ENCODE assay signal across 23 cellular contexts in the genomic region with DNA sequence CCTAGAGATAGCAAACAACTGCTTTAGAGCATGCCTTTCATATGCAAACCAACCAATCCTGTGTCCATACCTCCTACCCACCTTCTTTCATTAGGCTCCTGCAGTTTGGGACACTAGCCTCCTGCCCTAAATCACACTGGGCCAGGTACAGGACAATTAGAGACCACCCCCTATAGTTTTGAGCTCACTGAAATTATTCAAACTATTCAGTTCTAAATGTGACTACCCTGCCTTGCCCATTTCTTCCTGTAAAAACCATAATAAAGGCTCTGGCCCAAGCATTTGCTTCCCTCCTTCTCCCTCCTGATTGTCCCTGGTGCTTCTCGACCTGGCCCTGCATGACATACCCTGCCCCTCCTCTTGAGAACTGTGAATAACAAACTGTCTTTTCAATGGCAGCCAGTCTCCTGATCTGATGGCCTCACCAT. TPM values are rescaled to one million over a fixed set of nuclear protein-coding genes. Genes with fewer than 3 reads are reported as not detected.
DNase-seq lines count a peak whose midpoint lies in the region; ATAC-seq, FAIRE-seq and TF ChIP-seq lines count a peak whose summit lies in the region.
"Had no signal": no experiment of that assay in that cellular context is flagged by ENCODE, and none has a peak within 500 bp of the region (broad histone marks: within the 10 kb centered on the region; RNA-seq: fewer than 3 reads in every experiment).

No MANE protein-coding gene starts in this region.

- FAIRE-seq in H1 (lab: Jason Lieb, UNC), result peak; percentile 96
- FAIRE-seq: A204.1, D721Med, GM19239, HTR-8/SVneo had no signal

- H3K4me3 ChIP-seq in H1 (ENCODE audit: extremely low read depth in 1 of 4, insufficient read depth in 2 of 4, low read depth in 3 of 4, low read length in 4 of 4) (peak overlapping the region in 1 of 4 experiments; percentile 15; a peak in 2 of 8 replicates), iPS-20b (ENCODE audit: low read length) (peak overlapping the region; percentile 40; the same call in 1 of the 2 replicates), neuronal stem cell (ENCODE audit: low read length in 2 of 2) (no peak overlapping the region), transverse colon (no peak overlapping the region)
- H3K4me3 ChIP-seq: SJSA1 had no signal

- H4K8ac ChIP-seq in H9 (replicated peaks; ENCODE audit: insufficient read length, low read depth, low read length) (no peak overlapping the region), H1 (ENCODE audit: extremely low read depth, insufficient read depth, low read length) (no peak overlapping the region), neuronal stem cell (ENCODE audit: low read depth, low read length) (no peak overlapping the region)

- H4K91ac ChIP-seq in H9 (ENCODE audit: insufficient read length, low read depth, low read length) (no peak overlapping the region), H1 (replicated peaks; ENCODE audit: insufficient read length, low read length) (no peak overlapping the region), neuronal stem cell (ENCODE audit: low read depth, low read length, poor library complexity) (no peak overlapping the region)

- H3K79me2 ChIP-seq in H9 (ENCODE audit: insufficient read depth, low read length) (no peaks in the 10 kb centered on the region), H1 (ENCODE audit: control insufficient read depth in 1 of 2, insufficient read depth in 2 of 2, low read length in 2 of 2) (no peaks in the 10 kb centered on the region)

- H3K14ac ChIP-seq in H9 (ENCODE audit: insufficient read depth, low read length) (no peak overlapping the region), H1 (ENCODE audit: insufficient read length) (no peak overlapping the region), neuronal stem cell (ENCODE audit: low read length) (no peak overlapping the region)

- H3K36me3 Mint-ChIP-seq in H9 (ENCODE audit: insufficient read depth in 1 of 3, low read depth in 3 of 3), result peaks cover 0 to 13% (median 0%) of the 10 kb centered on the region in 3 experiments; a peak in 2 of 7 replicates

- H3K9me3 ChIP-seq in H9 (ENCODE audit: control insufficient read depth, low read depth, low read length), result no peaks in the 10 kb centered on the region
- H3K9me3 ChIP-seq in H1 (ENCODE audit: insufficient read depth in 2 of 2, low read depth in 1 of 2, low read length in 1 of 2), result no peaks in the 10 kb centered on the region
- H3K9me3 ChIP-seq in iPS-20b (ENCODE audit: insufficient read depth, low read depth, low read length), result no peaks in the 10 kb centered on the region
- no peaks in the 10 kb centered on the region for H3K9me3 ChIP-seq in neuronal stem cell (replicated peaks in 1 of 2; ENCODE audit: control insufficient read depth in 2 of 2, insufficient read depth in 1 of 2, low read depth in 1 of 2, low read length in 2 of 2)
- no peaks in the 10 kb centered on the region for H3K9me3 ChIP-seq in transverse colon
- H3K9me3 ChIP-seq: SJSA1 had no signal

- no peak overlapping the region for H3K27ac ChIP-seq in H9 (ENCODE audit: insufficient read length, low read depth, low read length)
- no peak overlapping the region for H3K27ac ChIP-seq in H1 (ENCODE audit: low read depth, low read length)
- H3K27ac ChIP-seq in iPS-20b (ENCODE audit: low read length), result peak overlapping the region; percentile 41
- H3K27ac ChIP-seq in neuronal stem cell (replicated peaks; ENCODE audit: low read length), result peak overlapping the region; percentile 44
- no peak overlapping the region for H3K27ac ChIP-seq in transverse colon
- H3K27ac ChIP-seq: C4-2B, SJSA1 had no signal

- H2BK20ac ChIP-seq in H9 (ENCODE audit: low read depth, low read length, poor library complexity, severe bottlenecking) (no peak overlapping the region), H1 (ENCODE audit: low read length) (no peak overlapping the region)

- peaks cover 16% of the 10 kb centered on the region for H3K27me3 Mint-ChIP-seq in H9 (ENCODE audit: low read depth)

- no peak overlapping the region for H3K56ac ChIP-seq in H9 (ENCODE audit: insufficient read length, low read depth, low read length)
- no peak overlapping the region for H3K56ac ChIP-seq in H1 (replicated peaks; ENCODE audit: insufficient read length, low read depth, low read length)

- H3K18ac ChIP-seq in H9 (ENCODE audit: insufficient read length, low read depth, low read length) (no peak overlapping the region), H1 (ENCODE audit: extremely low read depth, low read length) (no peak overlapping the region; the same call in 1 of the 2 replicates), neuronal stem cell (ENCODE audit: low read length) (no peak overlapping the region)

- no peak overlapping the region for H2BK120ac ChIP-seq in H9 (ENCODE audit: low read depth, low read length, poor library complexity, severe bottlenecking)
- H2BK120ac ChIP-seq in H1 (replicated peaks; ENCODE audit: low read depth, low read length), result no peak overlapping the region
- H2BK120ac ChIP-seq in neuronal stem cell (ENCODE audit: low read depth, low read length), result no peak overlapping the region

- H3K9ac ChIP-seq in H9 (ENCODE audit: extremely low read depth, insufficient read length, low read length), result no peak overlapping the region
- H3K9ac ChIP-seq in H1 (replicated peaks in 1 of 4; ENCODE audit: extremely low read depth in 1 of 4, low read depth in 3 of 4, low read length in 3 of 4), result no peak overlapping the region
- H3K9ac ChIP-seq in iPS-20b (ENCODE audit: low read depth, low read length), result peak overlapping the region; percentile 31; the same call in 1 of the 2 replicates
- H3K9ac ChIP-seq in neuronal stem cell (ENCODE audit: low read depth, low read length, poor library complexity), result no peak overlapping the region

- H3K4me2 ChIP-seq in H9 (ENCODE audit: insufficient read depth, insufficient read length, low read length), result peak overlapping the region; percentile 5
- peak overlapping the region; percentile 54 to 69; a peak in 2 of 4 replicates for H3K4me2 ChIP-seq in H1 (ENCODE audit: insufficient read depth in 1 of 2, low read depth in 2 of 2, low read length in 2 of 2)
- H3K4me2 ChIP-seq in neuronal stem cell (ENCODE audit: insufficient read depth, low read length, poor library complexity, severe bottlenecking), result no peak overlapping the region

- H3K4me3 Mint-ChIP-seq in H9, result peak overlapping the region in 1 of 2 experiments; percentile 30; a peak in 3 of 5 replicates

- H2BK12ac ChIP-seq in H9 (ENCODE audit: insufficient read length, low read depth, low read length), result no peak overlapping the region
- H2BK12ac ChIP-seq in H1 (ENCODE audit: low read depth, low read length), result no peak overlapping the region
- no peak overlapping the region for H2BK12ac ChIP-seq in neuronal stem cell (ENCODE audit: low read length)

- H3K23ac ChIP-seq in H9 (ENCODE audit: insufficient read length, low read depth, low read length) (no peak overlapping the region), H1 (ENCODE audit: insufficient read length) (no peak overlapping the region), neuronal stem cell (ENCODE audit: low read depth, low read length, poor library complexity) (no peak overlapping the region)

- CTCF ChIA-PET in H1 (lab: Charles Lee; ENCODE audit: partially characterized antibody), result interaction anchor here (0.7 to 1.8 kb wide), 5 partner anchors 10 to 41 kb away, joined by 3 to 8 read pairs (median 4); no protein-coding TSS in a partner anchor

- TF ChIP-seq EP300 in H1 (IDR thresholded peaks at IDR 0.05; ENCODE audit: borderline replicate concordance in 1 of 2, low read depth in 2 of 2, low read length in 2 of 2) (peak in 1 of 2 experiments; percentile 76; a peak in 1 of 3 replicates), transverse colon (IDR thresholded peaks at IDR 0.05; ENCODE audit: low read depth) (no peak)

- TF ChIP-seq RAD21 in H1 (IDR thresholded peaks at IDR 0.05 in 1 of 2, conservative IDR thresholded peaks at IDR 0.05 in 1 of 2; ENCODE audit: low read depth in 2 of 2, low read length in 2 of 2), result no peak; a peak in 2 of 4 replicates

- POLR2A ChIA-PET in H1 (lab: Charles Lee; ENCODE audit: partially characterized antibody), result interaction anchor here (0.7 to 2.0 kb wide), 5 partner anchors 10 to 61 kb away, joined by 3 to 8 read pairs (median 3); no protein-coding TSS in a partner anchor

- WGBS in H9 (ENCODE audit: extremely low coverage, insufficient read length, low lambda C conversion rate), result no CpG with 5 or more reads among the region's 1 CpG
- 5% methylated on average over 1 of the region's 1 CpG; no CpG with 5 or more reads in 1 of the 2 experiments for WGBS in H1 (ENCODE audit: extremely low coverage in 1 of 2, insufficient coverage in 1 of 2, insufficient read length in 1 of 2, insufficient replicate concordance in 2 of 2, low coverage in 1 of 2, low lambda C conversion rate in 2 of 2, missing lambda C conversion rate in 1 of 2), 2 experiments
- no CpG with 5 or more reads among the region's 1 CpG for WGBS in neuronal stem cell (ENCODE audit: extremely low coverage in 2 of 2, insufficient read length in 2 of 2, insufficient replicate concordance in 1 of 2), 2 donors
- WGBS in transverse colon (ENCODE audit: low coverage in 1 of 2), 2 donors, result 75 to 80% methylated on average over 1 of the region's 1 CpG

- H3K27ac Mint-ChIP-seq in H9, result peak overlapping the region in 2 of 3 experiments; percentile 87 to 97; a peak in 6 of 7 replicates

- H2AFZ ChIP-seq in H9 (ENCODE audit: low read length) (no peak overlapping the region), H1 (ENCODE audit: low read length) (no peak overlapping the region), neuronal stem cell (ENCODE audit: low read length) (no peak overlapping the region)

- no peaks in the 10 kb centered on the region for H3K79me1 ChIP-seq in H9 (ENCODE audit: insufficient read depth, low read depth, low read length, poor library complexity, severe bottlenecking)
- H3K79me1 ChIP-seq in H1 (ENCODE audit: low read depth, low read length), result no peaks in the 10 kb centered on the region
- no peaks in the 10 kb centered on the region for H3K79me1 ChIP-seq in neuronal stem cell (ENCODE audit: low read depth, low read length)

- DNase-seq in H9 (peak; percentile 83), H1 (ENCODE audit: low read depth in 1 of 2, low spot score in 2 of 2) (peak; percentile 56 to 69), neuronal stem cell (ENCODE audit: low spot score) (no peak), transverse colon (no peak)
- no peak for DNase-seq in activated CD4-positive, alpha-beta T cell treated with anti-CD3 and anti-CD28 coated beads for 48 hours
- DNase-seq: DMS53, GF-D8, HCEC 1CT, Kasumi-1, NCI-H1417, NCI-H1694 treated with DMSO at 0.1 percent for 48 hours, NCI-H2107, NCI-H446 treated with DMSO at 0.1 percent for 48 hours, NCI-H526 treated with DMSO at 0.1 percent for 48 hours had no signal

- peaks cover 48 to 58% of the 10 kb centered on the region in 2 experiments for H3K4me1 Mint-ChIP-seq in H9

- H3T11ph ChIP-seq in H9 (ENCODE audit: low read length), result no peak overlapping the region

- H4K5ac ChIP-seq in H9 (ENCODE audit: insufficient read length, low read depth, low read length), result no peak overlapping the region
- no peak overlapping the region for H4K5ac ChIP-seq in H1 (ENCODE audit: insufficient read length, low read depth, low read length)

- in situ Hi-C loops in transverse colon (cut with MboI; ENCODE audit: low pct_ligation_motif_present in 1 of 4, low pct_unique_long_range_greater_than_20kb in 1 of 4, low sequenced_read_pairs in 3 of 4), result no loop called here

- ATAC-seq in HG03354 (IDR thresholded peaks at IDR 0.05; ENCODE audit: poor library complexity, severe bottlenecking, unreplicated experiment), result no peak
- ATAC-seq: Right ventricle myocardium inferior had no signal

- no peak overlapping the region for H3K4ac ChIP-seq in H9 (ENCODE audit: low read depth, low read length)
- H3K4ac ChIP-seq in H1 (replicated peaks; ENCODE audit: insufficient read length, low read depth, low read length), result no peak overlapping the region
- H3K4ac ChIP-seq in neuronal stem cell (ENCODE audit: low read length), result no peak overlapping the region

- H3K4me1 ChIP-seq in H9 (ENCODE audit: insufficient read depth, low read length) (peaks cover 10% of the 10 kb centered on the region), H1 (replicated peaks in 1 of 4; ENCODE audit: control insufficient read depth in 3 of 4, insufficient read depth in 4 of 4, low read length in 3 of 4) (peaks cover 4 to 20% (median 18%) of the 10 kb centered on the region in 4 experiments; a peak in 6 of 7 replicates), iPS-20b (ENCODE audit: insufficient read depth, low read length) (peaks cover 27% of the 10 kb centered on the region), neuronal stem cell (ENCODE audit: control insufficient read depth in 2 of 2, insufficient read depth in 1 of 2, low read depth in 1 of 2, low read length in 2 of 2) (peaks cover 8 to 15% of the 10 kb centered on the region in 2 donors), transverse colon (no peaks in the 10 kb centered on the region)
- H3K4me1 ChIP-seq: SJSA1 had no signal

- H3K9me3 Mint-ChIP-seq in H9, result peaks cover 0 to 5% of the 10 kb centered on the region in 2 experiments; a peak in 2 of 5 replicates

- no peak overlapping the region for H2BK15ac ChIP-seq in H9 (ENCODE audit: low read depth, low read length)
- no peak overlapping the region for H2BK15ac ChIP-seq in H1 (ENCODE audit: low read length)
- H2BK15ac ChIP-seq in neuronal stem cell (ENCODE audit: low read length), result no peak overlapping the region

- no peak for TF ChIP-seq CTCF in H9 (conservative IDR thresholded peaks at IDR 0.05)
- TF ChIP-seq CTCF in H1 (IDR thresholded peaks at IDR 0.05; ENCODE audit: control extremely low read depth in 1 of 3, insufficient read depth in 1 of 3, low read depth in 1 of 3, low read length in 3 of 3), result no peak
- no peak for TF ChIP-seq CTCF in transverse colon (IDR thresholded peaks at IDR 0.05)

- H3K23me2 ChIP-seq in H9 (ENCODE audit: insufficient read length, low read depth, low read length, poor library complexity, severe bottlenecking) (no peaks in the 10 kb centered on the region), H1 (ENCODE audit: low read depth, low read length) (no peaks in the 10 kb centered on the region)

- TF ChIP-seq POLR2A in H1 (IDR thresholded peaks at IDR 0.05; ENCODE audit: control extremely low read depth in 1 of 2, low read depth in 2 of 2, low read length in 2 of 2) (no peak), transverse colon (IDR thresholded peaks at IDR 0.05) (no peak)

- no peak overlapping the region for H2AK5ac ChIP-seq in H9 (ENCODE audit: insufficient read length, low read length)
- H2AK5ac ChIP-seq in H1 (ENCODE audit: low read depth, low read length), result no peak overlapping the region
- no peak overlapping the region for H2AK5ac ChIP-seq in neuronal stem cell (ENCODE audit: low read depth, low read length)

- H2BK5ac ChIP-seq in H9 (ENCODE audit: insufficient read length, low read length) (no peak overlapping the region), H1 (ENCODE audit: low read depth, low read length) (no peak overlapping the region), neuronal stem cell (ENCODE audit: low read length) (no peak overlapping the region)

- intact Hi-C loops in transverse colon (cut with DNase I; ENCODE audit: low total_unique reads), result no loop called here

- H4K20me1 ChIP-seq in H9 (ENCODE audit: control insufficient read depth, insufficient read depth, insufficient read length) (no peaks in the 10 kb centered on the region), H1 (replicated peaks in 1 of 2; ENCODE audit: control insufficient read depth in 1 of 2, insufficient read depth in 2 of 2, low read length in 2 of 2) (no peaks in the 10 kb centered on the region)

- H3K27me3 ChIP-seq in H9 (ENCODE audit: insufficient read depth, low read length) (no peaks in the 10 kb centered on the region), H1 (replicated peaks in 1 of 4; ENCODE audit: control insufficient read depth in 3 of 4, extremely low read depth in 1 of 4, insufficient read depth in 3 of 4, low read length in 3 of 4) (no peaks in the 10 kb centered on the region), iPS-20b (ENCODE audit: insufficient read depth, low read length) (no peaks in the 10 kb centered on the region), neuronal stem cell (ENCODE audit: control insufficient read depth in 3 of 3, insufficient read depth in 3 of 3, low read depth in 1 of 3, low read length in 3 of 3) (no peaks in the 10 kb centered on the region), transverse colon (no peaks in the 10 kb centered on the region)
- H3K27me3 ChIP-seq: SJSA1 had no signal

- H3K36me3 ChIP-seq in H1 (ENCODE audit: control insufficient read depth in 2 of 4, insufficient read depth in 4 of 4, low read length in 3 of 4) (no peaks in the 10 kb centered on the region), iPS-20b (ENCODE audit: insufficient read depth, low read depth, low read length) (no peaks in the 10 kb centered on the region), neuronal stem cell (replicated peaks in 1 of 2; ENCODE audit: control insufficient read depth in 2 of 2, insufficient read depth in 2 of 2, low read length in 2 of 2) (no peaks in the 10 kb centered on the region), transverse colon (no peaks in the 10 kb centered on the region)
- H3K36me3 ChIP-seq: SJSA1 had no signal

RNA-seq across cellular contexts. Expression of a gene that starts 31.4 kb away (rescaled TPM):
- 63.3 and 70.3 TPM in 2 replicates for total RNA-seq in H9 (2021)
- total RNA-seq in H1 (2021; fragmentation: NEBNext Ultra II Directional; extraction: Animal tissue kit (Norgen Biotek cat#: 25700)), result 78.1 and 86.8 TPM in 2 replicates
- 88.7 and 94.1 TPM in 2 replicates for polyA plus RNA-seq in H1 (2011; rRNA removed)
- polyA plus RNA-seq in H1 (2011; cell fraction: cytosol; rRNA removed), result 87.8 TPM
- 241 TPM for polyA plus RNA-seq in H1 (2011; cell fraction: nucleus; rRNA removed)
- 76.9 to 126 TPM (median 101 TPM) in 4 replicates for polyA plus RNA-seq in H1 (2012, experiment 1 of 2)
- 35.9 TPM for polyA plus RNA-seq in H1 (2012, experiment 2 of 2)
- polyA plus RNA-seq in H1 (2013, experiment 1 of 2), result 95.4 TPM
- 95.1 TPM for polyA plus RNA-seq in H1 (2013, experiment 2 of 2)
- 291 and 398 TPM in 2 replicates for polyA minus RNA-seq in H1 (2011; rRNA and poly(A)+ RNA removed)
- 82.9 TPM for polyA minus RNA-seq in H1 (2011; cell fraction: cytosol; rRNA and poly(A)+ RNA removed)
- 139 TPM for polyA minus RNA-seq in H1 (2011; cell fraction: nucleus; rRNA and poly(A)+ RNA removed)
- 183 TPM for polyA plus RNA-seq in neuronal stem cell (2013, experiment 1 of 2)
- polyA plus RNA-seq in neuronal stem cell (2013, experiment 2 of 2), result 174 TPM
- total RNA-seq in transverse colon, result 10 to 100 TPM; 67.2 to 87.6 (median 79.3) TPM

Comparison
In these comparisons a context has a peak if more than half of its experiments do, and no peak if none do; other contexts are left out.
1. DNase-seq: peak in H9 (single experiment) and H1 (2 of 2); none in neuronal stem cell (single experiment), activated CD4-positive, alpha-beta T cell treated with anti-CD3 and anti-CD28 coated beads for 48 hours (single experiment) and transverse colon (single experiment).
2. H3K27ac ChIP-seq: peak in iPS-20b (single experiment) and neuronal stem cell (single experiment); none in H9 (single experiment), H1 (single experiment) and transverse colon (0 of 4).